ENCODE assay signal across 15 cellular contexts in the genomic region with DNA sequence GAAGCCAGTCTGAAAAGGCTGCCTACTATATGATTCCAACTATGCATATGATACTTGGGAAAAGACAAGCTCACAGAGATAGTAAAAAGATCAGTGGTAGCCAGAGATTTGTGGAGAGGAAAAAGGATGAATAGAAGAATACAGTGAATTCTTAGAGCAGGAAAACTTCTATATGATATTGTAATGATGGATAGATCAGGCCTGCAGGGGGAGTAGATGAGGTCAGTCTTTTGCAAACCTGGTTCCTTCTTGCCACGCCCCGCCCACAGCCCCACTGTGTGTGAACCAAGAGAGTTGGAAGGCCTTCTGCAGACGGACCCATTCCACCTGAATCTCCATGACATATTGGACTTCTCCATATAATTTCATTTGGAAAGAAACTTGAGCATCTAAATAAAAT. TPM values are rescaled to one million over a fixed set of nuclear protein-coding genes. Genes with fewer than 3 reads are reported as not detected.
DNase-seq lines count a peak whose midpoint lies in the region; ATAC-seq and TF ChIP-seq lines count a peak whose summit lies in the region.
"Had no signal": no experiment of that assay in that cellular context is flagged by ENCODE, and none has a peak within 500 bp of the region (broad histone marks: within the 10 kb centered on the region; RNA-seq: fewer than 3 reads in every experiment).

No MANE protein-coding gene starts in this region.

- no TSS peak for BruUV-seq in OCI-LY7 (replicated peaks; lab: Mats Ljungman, UMichigan)

- H3K36me3 ChIP-seq in OCI-LY7 (ENCODE audit: insufficient read depth, low read length) (no peaks in the 10 kb centered on the region), uterus (no peaks in the 10 kb centered on the region), tibial artery (no peaks in the 10 kb centered on the region)
- H3K36me3 ChIP-seq: right lobe of liver had no signal

- no peak for TF ChIP-seq POLR2A in uterus (IDR thresholded peaks at IDR 0.05)

- no peak overlapping the region for H3K4me3 ChIP-seq in OCI-LY7 (ENCODE audit: low read depth, low read length, poor library complexity, severe bottlenecking)
- no peak overlapping the region for H3K4me3 ChIP-seq in uterus
- no peak overlapping the region for H3K4me3 ChIP-seq in tibial artery
- H3K4me3 ChIP-seq: right lobe of liver had no signal

- DNase-seq in DMS53 (lab: John Stamatoyannopoulos, UW): peak; percentile 3
- no peak for DNase-seq in DMS53 treated with DMSO at 0.1 percent for 48 hours (lab: John Stamatoyannopoulos, UW; ENCODE audit: unreplicated experiment)
- no peak for DNase-seq in GM13977 (ENCODE audit: low spot score)
- DNase-seq in OCI-LY7 (ENCODE audit: low spot score): peak; percentile 49
- peak; percentile 32 for DNase-seq in germinal center (ENCODE audit: low spot score)
- DNase-seq in uterus: no peak
- no peak for DNase-seq in tibial artery
- DNase-seq: cerebellar nuclear complex, midbrain, NCI-H2227 treated with DMSO at 0.1 percent for 48 hours, right lobe of liver, T1000 had no signal

- no peak overlapping the region for H3K4me2 ChIP-seq in OCI-LY7 (ENCODE audit: low read length)

- no peak overlapping the region for H3K27ac ChIP-seq in OCI-LY7 (ENCODE audit: low read depth, low read length, poor library complexity, severe bottlenecking)
- H3K27ac ChIP-seq in uterus: no peak overlapping the region
- no peak overlapping the region for H3K27ac ChIP-seq in tibial artery
- H3K27ac ChIP-seq: right lobe of liver had no signal

- intact Hi-C loops in OCI-LY7 (cut with micrococcal nuclease; ENCODE audit: unreplicated experiment) (loop anchor here (2.0 kb wide), 1 partner anchor 42 kb away; no protein-coding TSS in a partner anchor), uterus (cut with DNase I; ENCODE audit: low total_unique reads) (no loop called here), tibial artery (cut with DNase I; ENCODE audit: low total_unique reads) (no loop called here)

- CTCF ChIA-PET in OCI-LY7 (lab: Charles Lee; ENCODE audit: unreplicated experiment): no interaction called here

- peaks cover 0 to 5% of the 10 kb centered on the region in 2 donors for H3K27me3 ChIP-seq in uterus
- H3K27me3 ChIP-seq in tibial artery: no peaks in the 10 kb centered on the region
- H3K27me3 ChIP-seq: right lobe of liver had no signal

- H3K79me2 ChIP-seq in OCI-LY7 (ENCODE audit: insufficient read depth, low read depth, low read length): no peaks in the 10 kb centered on the region

- no peaks in the 10 kb centered on the region for H3K9me3 ChIP-seq in OCI-LY7 (ENCODE audit: low read length)
- H3K9me3 ChIP-seq in uterus: no peaks in the 10 kb centered on the region
- no peaks in the 10 kb centered on the region for H3K9me3 ChIP-seq in tibial artery
- H3K9me3 ChIP-seq: right lobe of liver had no signal

- TF ChIP-seq CTCF in GM13977 (IDR thresholded peaks at IDR 0.05; ENCODE audit: extremely low read depth, insufficient read depth, missing control alignments): peak; percentile 25
- TF ChIP-seq CTCF in OCI-LY7 (conservative IDR thresholded peaks at IDR 0.05; ENCODE audit: low read length): peak; percentile 74
- TF ChIP-seq CTCF in uterus (IDR thresholded peaks at IDR 0.05): no peak
- TF ChIP-seq CTCF in tibial artery (IDR thresholded peaks at IDR 0.05): no peak

- no peaks in the 10 kb centered on the region for H3K9me2 ChIP-seq in OCI-LY7 (ENCODE audit: insufficient read depth, low read length)

- no peak overlapping the region for H2AFZ ChIP-seq in OCI-LY7 (ENCODE audit: low read length)

- no peaks in the 10 kb centered on the region for H4K20me1 ChIP-seq in OCI-LY7 (ENCODE audit: insufficient read depth, low read length)

- in situ Hi-C loops in GM13977 (cut with MboI; ENCODE audit: low pct_unique_long_range_greater_than_20kb, low sequenced_read_pairs, unreplicated experiment): no loop called here

- POLR2A ChIA-PET in OCI-LY7 (lab: Charles Lee): no interaction called here

- ATAC-seq in GM21619 (IDR thresholded peaks at IDR 0.05; ENCODE audit: unreplicated experiment): no peak
- ATAC-seq: activated T-helper 17 cell treated with anti-CD3 and anti-CD28 coated beads, Interleukin-2, amount 50 U/mL, for 72 hours had no signal

- H3K4me1 ChIP-seq in OCI-LY7 (ENCODE audit: insufficient read depth, low read length, poor library complexity, severe bottlenecking) (no peaks in the 10 kb centered on the region), uterus (no peaks in the 10 kb centered on the region), tibial artery (peaks cover 0 to 49% (median 25%) of the 10 kb centered on the region in 4 donors)
- H3K4me1 ChIP-seq: right lobe of liver had no signal

RNA-seq across cellular contexts. Expression of gene CCL8, which starts 0.8 kb away (rescaled TPM):
- total RNA-seq in OCI-LY7 (2014; rRNA removed; shearing (Covaris generic)): not detected in 2 replicates
- total RNA-seq in OCI-LY7 (2022): not detected in 2 replicates
- under 1 TPM in 1 of 4 donors, not detected in 3; 0.70 TPM for total RNA-seq in uterus
- total RNA-seq: activated T-helper 17 cell treated with anti-CD3 and anti-CD28 coated beads, Interleukin-2, amount 50 U/mL, for 72 hours; frontal cortex had no signal

RNA-seq across cellular contexts. Expression of gene CCL11, which starts 32.9 kb away (rescaled TPM):
- total RNA-seq in OCI-LY7 (2014; rRNA removed; shearing (Covaris generic)): not detected in 2 replicates
- total RNA-seq in OCI-LY7 (2022) (not detected in 2 replicates), uterus (1 to 10 TPM in 1 of 4 donors, not detected in 3; 4.9 TPM)
- total RNA-seq: activated T-helper 17 cell treated with anti-CD3 and anti-CD28 coated beads, Interleukin-2, amount 50 U/mL, for 72 hours; frontal cortex had no signal

RNA-seq across cellular contexts. Expression of gene CCL13, which starts 37.8 kb away (rescaled TPM):
- not detected in 2 replicates for total RNA-seq in OCI-LY7 (2014; rRNA removed; shearing (Covaris generic))
- total RNA-seq in OCI-LY7 (2022): not detected in 2 replicates
- total RNA-seq in uterus: 1 to 10 TPM in 2 of 4 donors, not detected in 2; 3.0 to 4.1 TPM
- total RNA-seq: activated T-helper 17 cell treated with anti-CD3 and anti-CD28 coated beads, Interleukin-2, amount 50 U/mL, for 72 hours had no signal

RNA-seq across cellular contexts. Expression of gene CCL1, which starts 44.6 kb away (rescaled TPM):
- total RNA-seq in OCI-LY7 (2014; rRNA removed; shearing (Covaris generic)): not detected in 2 replicates
- total RNA-seq in OCI-LY7 (2022): not detected in 2 replicates
- not detected for total RNA-seq in uterus
- total RNA-seq: frontal cortex, right lobe of liver had no signal

RNA-seq across cellular contexts. Expression of gene CCL7, which starts 48.5 kb away (rescaled TPM):
- total RNA-seq in OCI-LY7 (2014; rRNA removed; shearing (Covaris generic)): not detected in 2 replicates
- total RNA-seq in OCI-LY7 (2022) (not detected in 2 replicates), uterus (not detected)
- total RNA-seq: activated T-helper 17 cell treated with anti-CD3 and anti-CD28 coated beads, Interleukin-2, amount 50 U/mL, for 72 hours; frontal cortex; right lobe of liver had no signal

Comparison
In these comparisons a context has a peak if more than half of its experiments do, and no peak if none do; other contexts are left out.
1. DNase-seq: peak in DMS53 (single experiment), OCI-LY7 (single experiment) and germinal center (single experiment); none in DMS53 treated with DMSO at 0.1 percent for 48 hours (single experiment), GM13977 (single experiment), uterus (0 of 2) and tibial artery (0 of 2).
2. CTCF ChIP-seq: peak in GM13977 (single experiment) and OCI-LY7 (single experiment); none in uterus (0 of 4) and tibial artery (0 of 2).